ENCODE assay signal across 1 cellular context in the genomic region with DNA sequence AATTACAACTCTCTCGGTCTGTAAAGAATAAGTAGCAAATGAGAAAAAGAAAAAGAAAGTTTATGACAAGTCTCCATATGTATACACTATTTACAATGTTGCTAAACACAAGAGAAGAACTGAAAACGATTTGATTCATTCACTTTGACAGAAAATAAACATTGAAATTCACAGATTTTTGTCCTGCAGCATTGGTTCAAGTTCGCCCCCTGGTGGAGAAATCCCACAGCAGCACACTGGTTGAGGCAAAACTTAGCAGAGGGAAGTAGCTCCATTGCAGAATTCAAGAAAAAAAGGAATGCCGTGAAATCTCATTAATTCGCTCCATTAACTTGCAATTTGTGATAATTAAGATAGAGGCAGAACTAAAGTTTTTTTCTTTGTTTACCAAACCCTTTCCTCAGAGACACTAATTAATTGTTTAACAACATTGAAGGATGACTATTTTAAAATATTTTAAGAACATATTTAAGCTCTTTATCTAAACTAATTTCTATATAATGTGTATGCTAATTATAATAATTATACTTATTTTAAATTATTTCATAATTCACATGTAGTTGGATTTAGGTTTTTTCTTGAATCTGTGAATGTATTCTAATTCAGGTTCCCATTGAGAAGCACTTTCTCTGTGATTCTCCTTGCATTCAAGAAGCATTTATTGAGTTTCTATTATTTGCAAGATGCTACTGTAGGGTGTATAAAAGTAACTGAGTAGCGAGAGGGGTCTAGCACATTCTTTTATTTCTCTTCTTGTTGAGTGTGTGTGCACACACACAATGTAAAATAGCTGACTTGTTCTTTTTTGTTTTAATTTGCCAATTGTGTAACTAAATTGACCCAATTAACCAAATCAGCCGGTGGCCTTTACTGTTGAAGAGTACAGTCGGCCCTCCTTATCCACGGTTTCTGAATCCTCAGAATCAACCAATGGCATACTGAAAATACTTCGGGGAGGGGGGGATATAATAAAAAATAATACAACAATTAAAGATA.
TF ChIP-seq lines count a peak whose summit lies in the region.

No MANE protein-coding gene starts in this region.

TF ChIP-seq in H1, 55 proteins besides CTCF, POLR2A, EP300 and RAD21:
- TF ChIP-seq FOSL1 (IDR thresholded peaks at IDR 0.05; ENCODE audit: insufficient read depth, low read depth, low read length) (no peak), NRF1 (IDR thresholded peaks at IDR 0.05; ENCODE audit: low read depth, low read length) (no peak), MAFK (IDR thresholded peaks at IDR 0.05; ENCODE audit: low read depth, low read length) (no peak), SIN3A (conservative IDR thresholded peaks at IDR 0.05 in 1 of 2, IDR thresholded peaks at IDR 0.05 in 1 of 2; ENCODE audit: low read depth in 1 of 2, low read length in 2 of 2) (no peak), CHD1 (IDR thresholded peaks at IDR 0.05; ENCODE audit: low read depth, low read length) (no peak)
